ENCODE assay signal across 13 cellular contexts in genomic region chr9:129332581-129332980, GRCh38.
DNase-seq lines count a peak whose midpoint lies in the region; ATAC-seq and TF ChIP-seq lines count a peak whose summit lies in the region.
"Had no signal": no experiment of that assay in that cellular context is flagged by ENCODE, and none has a peak within 500 bp of the region (broad histone marks: within the 10 kb centered on the region; RNA-seq: fewer than 3 reads in every experiment).

No MANE protein-coding gene starts in this region.

- DNase-seq in AG04450 (ENCODE audit: low read depth, low spot score) = no peak
- no peak for DNase-seq in SK-N-MC (ENCODE audit: low read depth, low spot score)
- DNase-seq in foreskin keratinocyte = peak in 1 of 2 donors; percentile 32
- no peak for DNase-seq in progenitor cell of endocrine pancreas (ENCODE audit: low spot score, unreplicated experiment)
- no peak for DNase-seq in NCI-H526 (lab: John Stamatoyannopoulos, UW)
- DNase-seq in NCI-H146 treated with DMSO at 0.1 percent for 48 hours (lab: John Stamatoyannopoulos, UW; ENCODE audit: unreplicated experiment) = no peak
- no peak for DNase-seq in HT-29 (ENCODE audit: low spot score)
- no peak for DNase-seq in activated CD4-positive, alpha-beta T cell treated with anti-CD3 and anti-CD28 coated beads for 36 hours
- DNase-seq: activated B cell treated with CpG ODN at 0.5 μM for 24 hours; activated T-cell treated with anti-CD3 and anti-CD28 coated beads, Interleukin-2, amount 50 U/mL, for 4 hours; EL; NCI-H82 had no signal

- no peak for TF ChIP-seq CTCF in AG04450 (IDR thresholded peaks at IDR 0.05; ENCODE audit: low read depth, low read length)
- no peak for TF ChIP-seq CTCF in foreskin keratinocyte (conservative IDR thresholded peaks at IDR 0.05)
- TF ChIP-seq CTCF in progenitor cell of endocrine pancreas (IDR thresholded peaks at IDR 0.05; ENCODE audit: unreplicated experiment) = no peak

- H3K27ac Mint-ChIP-seq in progenitor cell of endocrine pancreas = peak overlapping the region; percentile 90
- no peak overlapping the region for H3K27ac Mint-ChIP-seq in activated CD4-positive, alpha-beta T cell treated with anti-CD3 and anti-CD28 coated beads for 36 hours
- H3K27ac Mint-ChIP-seq: activated B cell treated with CpG ODN at 0.5 μM for 24 hours had no signal

- no peaks in the 10 kb centered on the region for H3K27me3 ChIP-seq in AG04450 (ENCODE audit: control insufficient read depth, insufficient read depth, low read length)
- no peaks in the 10 kb centered on the region for H3K27me3 ChIP-seq in foreskin keratinocyte
- H3K27me3 ChIP-seq: SJSA1 had no signal

- peaks cover 4% of the 10 kb centered on the region for H3K9me3 Mint-ChIP-seq in progenitor cell of endocrine pancreas (ENCODE audit: low read depth)
- peaks cover 8% of the 10 kb centered on the region for H3K9me3 Mint-ChIP-seq in activated CD4-positive, alpha-beta T cell treated with anti-CD3 and anti-CD28 coated beads for 36 hours (ENCODE audit: low read depth)

- no peak overlapping the region for H3K4me3 ChIP-seq in AG04450 (ENCODE audit: low read depth, low read length)
- no peak overlapping the region for H3K4me3 ChIP-seq in SK-N-MC
- H3K4me3 ChIP-seq: SJSA1 had no signal

- H3K36me3 ChIP-seq in SK-N-MC (ENCODE audit: insufficient read depth, low read length) = no peaks in the 10 kb centered on the region
- H3K36me3 ChIP-seq: SJSA1 had no signal

- peaks cover 15% of the 10 kb centered on the region for H3K4me1 ChIP-seq in foreskin keratinocyte

- peaks cover 11% of the 10 kb centered on the region for H3K9me3 ChIP-seq in AG04450 (ENCODE audit: control insufficient read depth, insufficient read depth, low read length)
- H3K9me3 ChIP-seq in SK-N-MC (ENCODE audit: low read depth, low read length) = peaks cover 7% of the 10 kb centered on the region; the same call in 1 of the 2 replicates

- intact Hi-C loops in activated CD4-positive, alpha-beta T cell treated with anti-CD3 and anti-CD28 coated beads for 36 hours (cut with DNase I, micrococcal nuclease) = no loop called here

- H3K4me1 Mint-ChIP-seq in progenitor cell of endocrine pancreas (ENCODE audit: low read depth) = peaks cover 21% of the 10 kb centered on the region
- H3K4me1 Mint-ChIP-seq in activated CD4-positive, alpha-beta T cell treated with anti-CD3 and anti-CD28 coated beads for 36 hours = peaks cover 42% of the 10 kb centered on the region

- peak overlapping the region; percentile 57 for H3K27ac ChIP-seq in AG04450 (ENCODE audit: low read depth, low read length)
- peak overlapping the region; percentile 88 for H3K27ac ChIP-seq in SK-N-MC
- peak overlapping the region; percentile 86 for H3K27ac ChIP-seq in foreskin keratinocyte
- H3K27ac ChIP-seq: SJSA1 had no signal

- H3K27me3 Mint-ChIP-seq in progenitor cell of endocrine pancreas = no peaks in the 10 kb centered on the region
- no peaks in the 10 kb centered on the region for H3K27me3 Mint-ChIP-seq in activated CD4-positive, alpha-beta T cell treated with anti-CD3 and anti-CD28 coated beads for 36 hours

- H3K9ac ChIP-seq in SK-N-MC (ENCODE audit: insufficient read length) = peak overlapping the region; percentile 53

- H3K36me3 Mint-ChIP-seq in progenitor cell of endocrine pancreas (ENCODE audit: insufficient read depth) = no peaks in the 10 kb centered on the region
- no peaks in the 10 kb centered on the region for H3K36me3 Mint-ChIP-seq in activated CD4-positive, alpha-beta T cell treated with anti-CD3 and anti-CD28 coated beads for 36 hours (ENCODE audit: low read depth)

- H3K4me3 Mint-ChIP-seq in progenitor cell of endocrine pancreas (ENCODE audit: low read depth) = no peak overlapping the region
- no peak overlapping the region for H3K4me3 Mint-ChIP-seq in activated CD4-positive, alpha-beta T cell treated with anti-CD3 and anti-CD28 coated beads for 36 hours
- H3K4me3 Mint-ChIP-seq: activated B cell treated with CpG ODN at 0.5 μM for 24 hours; activated T-cell treated with anti-CD3 and anti-CD28 coated beads, Interleukin-2, amount 50 U/mL, for 4 hours had no signal

- no peak for ATAC-seq in foreskin keratinocyte
- ATAC-seq in activated CD4-positive, alpha-beta T cell treated with anti-CD3 and anti-CD28 coated beads for 36 hours = no peak
- ATAC-seq: activated T-cell treated with anti-CD3 and anti-CD28 coated beads, Interleukin-2, amount 50 U/mL, for 4 hours had no signal

- POLR2A ChIA-PET in AG04450 (lab: Yijun Ruan, JAX) = no interaction called here
- POLR2A ChIA-PET in activated CD4-positive, alpha-beta T cell treated with anti-CD3 and anti-CD28 coated beads for 36 hours (lab: Charles Lee) = interaction anchor here (0.6 kb wide), 1 partner anchor 292 kb away, joined by 3 read pairs; no protein-coding TSS in a partner anchor

- CTCF ChIA-PET in AG04450 (lab: Charles Lee) = interaction anchor here (0.8 kb wide), 1 partner anchor 159 kb away, joined by 3 read pairs; no protein-coding TSS in a partner anchor
- CTCF ChIA-PET in activated CD4-positive, alpha-beta T cell treated with anti-CD3 and anti-CD28 coated beads for 36 hours (lab: Charles Lee) = interaction anchor here (0.7 kb wide), 1 partner anchor 246 kb away, joined by 3 read pairs; no protein-coding TSS in a partner anchor
